13 cellular contexts compared by ENCODE assay signal in the genomic region with DNA sequence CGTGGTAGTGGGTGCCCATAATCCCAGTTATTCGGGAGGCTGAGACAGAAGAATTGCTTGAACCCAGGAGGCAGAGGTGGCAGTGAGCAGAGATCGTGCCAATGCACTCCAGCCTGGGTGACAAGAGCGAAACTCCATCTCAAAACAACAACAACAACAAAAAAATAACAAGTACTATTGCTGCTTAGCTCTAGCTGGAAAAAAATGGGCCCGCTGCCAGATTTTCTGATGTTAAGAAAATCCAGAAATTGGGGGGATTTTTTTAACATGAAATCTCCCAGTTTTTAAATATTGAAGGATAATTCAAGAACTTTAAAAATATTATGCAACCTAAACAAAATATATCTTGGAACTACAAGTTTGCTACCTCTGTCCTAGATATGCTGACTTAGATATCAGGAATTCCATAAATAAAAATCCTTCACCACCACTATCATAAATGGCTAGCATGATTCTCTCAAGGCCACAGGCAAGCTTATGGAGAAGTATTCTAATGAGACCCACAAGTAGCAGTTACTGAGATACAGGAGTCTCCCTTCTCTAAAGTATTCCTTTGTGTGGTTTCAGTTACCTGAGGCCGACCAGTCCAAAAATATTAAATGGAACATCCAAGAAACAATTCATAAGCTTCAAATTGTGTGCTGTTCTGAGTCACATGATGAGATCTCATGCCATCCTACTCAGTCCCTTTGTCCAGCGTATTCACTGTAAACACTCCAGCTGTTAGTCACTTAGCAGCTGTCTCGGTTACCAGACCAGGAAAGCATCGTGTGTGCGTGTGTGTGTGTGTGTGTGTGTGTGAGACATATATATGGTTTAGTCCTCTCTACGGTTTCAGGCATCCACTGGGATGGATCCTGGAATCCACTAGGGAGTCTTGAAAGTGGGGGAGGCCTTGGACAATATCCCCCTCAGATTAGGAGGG.
DNase-seq lines count a peak whose midpoint lies in the region; ATAC-seq, FAIRE-seq and TF ChIP-seq lines count a peak whose summit lies in the region.
"Had no signal": no experiment of that assay in that cellular context is flagged by ENCODE, and none has a peak within 500 bp of the region (broad histone marks: within the 10 kb centered on the region; RNA-seq: fewer than 3 reads in every experiment).

No MANE protein-coding gene starts in this region.

- H2AFZ ChIP-seq in astrocyte (ENCODE audit: low read depth, low read length): peak overlapping the region; percentile 63

- ATAC-seq in left lobe of liver: peak; percentile 20
- ATAC-seq in HG03571 (IDR thresholded peaks at IDR 0.05; ENCODE audit: unreplicated experiment): no peak

- H3K36me3 ChIP-seq in astrocyte (ENCODE audit: insufficient read depth, low read length): no peaks in the 10 kb centered on the region
- H3K36me3 ChIP-seq: BE2C, right lobe of liver had no signal

- no peaks in the 10 kb centered on the region for H3K27me3 Mint-ChIP-seq in astrocyte (ENCODE audit: low read depth, unreplicated experiment)
- H3K27me3 Mint-ChIP-seq: activated CD4-positive, alpha-beta T cell treated with anti-CD3 and anti-CD28 coated beads, Interleukin-2, amount 10 ng/mL, durations not matched to agents 24 days and 14 days had no signal

- H3K79me2 ChIP-seq in astrocyte (ENCODE audit: insufficient read depth, low read length): no peaks in the 10 kb centered on the region

- H3K4me1 ChIP-seq in astrocyte (ENCODE audit: insufficient read depth, low read length): peaks cover 8% of the 10 kb centered on the region
- H3K4me1 ChIP-seq: BE2C had no signal

- DNase-seq in DMS153 (lab: John Stamatoyannopoulos, UW) (peak; percentile 97), NCI-H187 treated with DMSO at 0.1 percent for 48 hours (lab: John Stamatoyannopoulos, UW) (peak; percentile 86), astrocyte (ENCODE audit: low read depth) (peak; percentile 86), left lobe of liver (ENCODE audit: low spot score) (no peak), GF-D8 (lab: John Stamatoyannopoulos, UW) (no peak), cerebellar nuclear complex (lab: John Stamatoyannopoulos, UW) (no peak)
- no peak for DNase-seq in activated effector memory CD4-positive, alpha-beta T cell treated with anti-CD3 and anti-CD28 coated beads, Interleukin-2, amount 50 U/mL, for 16 hours
- DNase-seq: activated CD4-positive, alpha-beta T cell treated with anti-CD3 and anti-CD28 coated beads, Interleukin-2, amount 10 ng/mL, durations not matched to agents 24 days and 14 days; aorta; BE2C; H7; right lobe of liver had no signal

- no peaks in the 10 kb centered on the region for H4K20me1 ChIP-seq in astrocyte (ENCODE audit: insufficient read depth, low read length)

- H3K4me2 ChIP-seq in astrocyte (ENCODE audit: low read length): peak overlapping the region; percentile 40

- H3K9ac ChIP-seq in astrocyte (ENCODE audit: low read length): no peak overlapping the region

- no peaks in the 10 kb centered on the region for H3K27me3 ChIP-seq in astrocyte (ENCODE audit: insufficient read depth, low read length)
- H3K27me3 ChIP-seq: BE2C, right lobe of liver had no signal

- H3K9me3 Mint-ChIP-seq in astrocyte (ENCODE audit: unreplicated experiment): no peaks in the 10 kb centered on the region
- H3K9me3 Mint-ChIP-seq: activated CD4-positive, alpha-beta T cell treated with anti-CD3 and anti-CD28 coated beads, Interleukin-2, amount 10 ng/mL, durations not matched to agents 24 days and 14 days had no signal

- H3K36me3 Mint-ChIP-seq in astrocyte (ENCODE audit: low read depth, unreplicated experiment): no peaks in the 10 kb centered on the region

- H3K27ac ChIP-seq in astrocyte (ENCODE audit: low read depth, low read length): peak overlapping the region; percentile 19

- TF ChIP-seq CTCF in astrocyte (IDR thresholded peaks at IDR 0.05; ENCODE audit: insufficient read depth, low read depth, low read length): no peak

- H3K27ac Mint-ChIP-seq in astrocyte (ENCODE audit: unreplicated experiment): peak overlapping the region; percentile 6
- H3K27ac Mint-ChIP-seq: activated CD4-positive, alpha-beta T cell treated with anti-CD3 and anti-CD28 coated beads, Interleukin-2, amount 10 ng/mL, durations not matched to agents 24 days and 14 days had no signal

- no peak overlapping the region for H3K4me3 ChIP-seq in astrocyte (ENCODE audit: insufficient read depth, low read depth, low read length)

- peaks cover 13% of the 10 kb centered on the region for H3K4me1 Mint-ChIP-seq in astrocyte (ENCODE audit: low read depth, unreplicated experiment)
- H3K4me1 Mint-ChIP-seq: activated CD4-positive, alpha-beta T cell treated with anti-CD3 and anti-CD28 coated beads, Interleukin-2, amount 10 ng/mL, durations not matched to agents 24 days and 14 days had no signal

- H3K4me3 Mint-ChIP-seq in astrocyte (ENCODE audit: unreplicated experiment): no peak overlapping the region
- H3K4me3 Mint-ChIP-seq: activated CD4-positive, alpha-beta T cell treated with anti-CD3 and anti-CD28 coated beads, Interleukin-2, amount 10 ng/mL, durations not matched to agents 24 days and 14 days had no signal

- FAIRE-seq in astrocyte (lab: Jason Lieb, UNC): no peak

- no peaks in the 10 kb centered on the region for H3K9me3 ChIP-seq in astrocyte (ENCODE audit: insufficient read depth, low read depth, low read length)
- H3K9me3 ChIP-seq: BE2C, right lobe of liver had no signal

Comparison
In these comparisons a context has a peak if more than half of its experiments do, and no peak if none do; other contexts are left out.
1. DNase-seq: peak in DMS153 (single experiment), NCI-H187 treated with DMSO at 0.1 percent for 48 hours (single experiment) and astrocyte (single experiment); none in left lobe of liver (single experiment), activated effector memory CD4-positive, alpha-beta T cell treated with anti-CD3 and anti-CD28 coated beads, Interleukin-2, amount 50 U/mL, for 16 hours (single experiment), GF-D8 (single experiment) and cerebellar nuclear complex (0 of 2).